In genomic region chr2:219029829-219030165, GRCh38 we compare ENCODE assay signal across 9 cellular contexts. TPM values are rescaled to one million over a fixed set of nuclear protein-coding genes. Genes with fewer than 3 reads are reported as not detected.
DNase-seq lines count a peak whose midpoint lies in the region; ATAC-seq and TF ChIP-seq lines count a peak whose summit lies in the region.
"Had no signal": no experiment of that assay in that cellular context is flagged by ENCODE, and none has a peak within 500 bp of the region (broad histone marks: within the 10 kb centered on the region; RNA-seq: fewer than 3 reads in every experiment).

No MANE protein-coding gene starts in this region.

- H3K4me3 Mint-ChIP-seq in glutamatergic neuron (ENCODE audit: unreplicated experiment), result no peak overlapping the region

- peak; percentile 90 for TF ChIP-seq CTCF in Loucy (conservative IDR thresholded peaks at IDR 0.05; ENCODE audit: low read length)
- peak; percentile 99 for TF ChIP-seq CTCF in glutamatergic neuron (IDR thresholded peaks at IDR 0.05; ENCODE audit: partially characterized antibody, unreplicated experiment)

- H4K20me1 ChIP-seq in Loucy (ENCODE audit: insufficient read depth, low read length, poor library complexity, severe bottlenecking), result no peaks in the 10 kb centered on the region

- no peaks in the 10 kb centered on the region for H3K4me1 ChIP-seq in Loucy (ENCODE audit: insufficient read depth, low read length, poor library complexity, severe bottlenecking)

- H3F3A ChIP-seq in Loucy (ENCODE audit: low read depth), result no peaks in the 10 kb centered on the region

- no peak overlapping the region for H2AFZ ChIP-seq in Loucy (ENCODE audit: low read length)

- H3K9me2 ChIP-seq in Loucy (replicated peaks; ENCODE audit: low read depth, low read length), result no peaks in the 10 kb centered on the region

- DNase-seq in COLO829 (ENCODE audit: low spot score) (peak; percentile 66), SK-MEL-5 (ENCODE audit: low read depth, low spot score) (peak; percentile 82), glutamatergic neuron (peak; percentile 89), posterior vena cava (ENCODE audit: low spot score) (peak; percentile 93), ureter (ENCODE audit: low spot score) (peak; percentile 81)
- DNase-seq in activated naive CD4-positive, alpha-beta T cell treated with Interleukin-2 at 50 U/mL for 16 hours, result peak; percentile 76

- H3K4me3 ChIP-seq in Loucy (ENCODE audit: low read length, poor library complexity, severe bottlenecking), result no peak overlapping the region

- no peaks in the 10 kb centered on the region for H3K4me1 Mint-ChIP-seq in glutamatergic neuron (ENCODE audit: low read depth, unreplicated experiment)

- intact Hi-C loops in posterior vena cava (cut with DNase I), result no loop called here

- H3K36me3 Mint-ChIP-seq in glutamatergic neuron (ENCODE audit: unreplicated experiment), result no peaks in the 10 kb centered on the region

- no peak overlapping the region for H3K4me2 ChIP-seq in Loucy (ENCODE audit: low read depth, low read length, poor library complexity, severe bottlenecking)

- peak; percentile 79 for ATAC-seq in GM21528 (IDR thresholded peaks at IDR 0.05; ENCODE audit: low FRiP score, unreplicated experiment)

- in situ Hi-C loops in SK-MEL-5 (cut with HindIII; ENCODE audit: low pct_unique_long_range_greater_than_20kb, low sequenced_read_pairs), result no loop called here

- peaks cover 7% of the 10 kb centered on the region for H3K27me3 Mint-ChIP-seq in glutamatergic neuron (ENCODE audit: unreplicated experiment)

- no peak overlapping the region for H3K9ac ChIP-seq in Loucy (ENCODE audit: low read depth, low read length, poor library complexity, severe bottlenecking)

- no peaks in the 10 kb centered on the region for H3K79me2 ChIP-seq in Loucy (ENCODE audit: insufficient read depth, low read length)

- H3K9me3 Mint-ChIP-seq in glutamatergic neuron (ENCODE audit: unreplicated experiment), result peaks cover 2% of the 10 kb centered on the region

- H3K9me3 ChIP-seq in Loucy (ENCODE audit: insufficient read depth, low read depth, low read length), result no peaks in the 10 kb centered on the region

- H3K27me3 ChIP-seq in Loucy (ENCODE audit: insufficient read depth, low read length, poor library complexity, severe bottlenecking), result no peaks in the 10 kb centered on the region

- no peaks in the 10 kb centered on the region for H3K36me3 ChIP-seq in Loucy (ENCODE audit: insufficient read depth, low read length)

- no peak overlapping the region for H3K27ac Mint-ChIP-seq in glutamatergic neuron (ENCODE audit: unreplicated experiment)

RNA-seq across cellular contexts. Expression of gene CFAP65, which starts 11.5 kb away (rescaled TPM):
- 0.16 and 0.24 TPM in 2 replicates for total RNA-seq in SK-MEL-5 (2014; rRNA removed; shearing (Covaris generic))
- 0.15 and 0.23 TPM in 2 replicates for polyA plus RNA-seq in SK-MEL-5 (2015; cell fraction: cytosol; rRNA removed)
- 0.31 and 1.00 TPM in 2 replicates for polyA plus RNA-seq in SK-MEL-5 (2015; cell fraction: nucleus; rRNA removed)
- total RNA-seq in glutamatergic neuron (ENCODE audit: unreplicated experiment), result 1.1 TPM
- not detected for total RNA-seq in posterior vena cava
- not detected for total RNA-seq in ureter
- total RNA-seq: T-helper 2 cell treated with Interferon-gamma antibody and Interleukin-4, amounts not matched to agents 100 ng/mL and 5 ng/mL, for 36 hours had no signal

RNA-seq across cellular contexts. Expression of gene IHH, which starts 30.9 kb away (rescaled TPM):
- total RNA-seq in SK-MEL-5 (2014; rRNA removed; shearing (Covaris generic)), result not detected in 2 replicates
- polyA plus RNA-seq in SK-MEL-5 (2015; cell fraction: cytosol; rRNA removed), result not detected in 2 replicates
- not detected in 2 replicates for polyA plus RNA-seq in SK-MEL-5 (2015; cell fraction: nucleus; rRNA removed)
- total RNA-seq in glutamatergic neuron (ENCODE audit: unreplicated experiment) (not detected), posterior vena cava (not detected), ureter (not detected)

RNA-seq across cellular contexts. Expression of gene CRYBA2, which starts 36.6 kb away (rescaled TPM):
- total RNA-seq in SK-MEL-5 (2014; rRNA removed; shearing (Covaris generic)), result not detected in 2 replicates
- polyA plus RNA-seq in SK-MEL-5 (2015; cell fraction: cytosol; rRNA removed), result not detected in 2 replicates
- not detected in 2 replicates for polyA plus RNA-seq in SK-MEL-5 (2015; cell fraction: nucleus; rRNA removed)
- 0.49 TPM for total RNA-seq in glutamatergic neuron (ENCODE audit: unreplicated experiment)
- not detected for total RNA-seq in posterior vena cava
- not detected for total RNA-seq in ureter
- total RNA-seq: T-helper 2 cell treated with Interferon-gamma antibody and Interleukin-4, amounts not matched to agents 100 ng/mL and 5 ng/mL, for 36 hours had no signal

RNA-seq across cellular contexts. Expression of gene FEV, which starts 44.8 kb away (rescaled TPM):
- total RNA-seq in SK-MEL-5 (2014; rRNA removed; shearing (Covaris generic)), result not detected in 2 replicates
- 0.26 TPM in 1 of 2 replicates, not detected in the other for polyA plus RNA-seq in SK-MEL-5 (2015; cell fraction: cytosol; rRNA removed)
- not detected in 2 replicates for polyA plus RNA-seq in SK-MEL-5 (2015; cell fraction: nucleus; rRNA removed)
- not detected for total RNA-seq in glutamatergic neuron (ENCODE audit: unreplicated experiment)
- not detected for total RNA-seq in posterior vena cava
- total RNA-seq in ureter, result not detected
- total RNA-seq: T-helper 2 cell treated with Interferon-gamma antibody and Interleukin-4, amounts not matched to agents 100 ng/mL and 5 ng/mL, for 36 hours had no signal
